Comparison of ENCODE assay signal across 1 cellular context in genomic region chr17:64186171-64187092, GRCh38.
TF ChIP-seq lines count a peak whose summit lies in the region.

No MANE protein-coding gene starts in this region.

TF ChIP-seq in HepG2, 621 proteins besides CTCF, POLR2A, EP300 and RAD21 (continued from another document and continues in another):
- TF ChIP-seq ARID4A (CRISPR knock-in tag; IDR thresholded peaks at IDR 0.05; ENCODE audit: borderline replicate concordance) (no peak), CBX1 (IDR thresholded peaks at IDR 0.05; ENCODE audit: low read depth) (no peak), ARNT (IDR thresholded peaks at IDR 0.05) (no peak), ZNF501 (CRISPR knock-in tag; IDR thresholded peaks at IDR 0.05) (peak; percentile 50; the same call in 1 of the 2 replicates), GRHL1 (CRISPR knock-in tag; conservative IDR thresholded peaks at IDR 0.05) (no peak), PHF21A (CRISPR knock-in tag; IDR thresholded peaks at IDR 0.05) (no peak), ZNF530 (CRISPR knock-in tag; IDR thresholded peaks at IDR 0.05; ENCODE audit: low read depth) (no peak), ZNF629 (CRISPR knock-in tag; conservative IDR thresholded peaks at IDR 0.05) (0 out of 2 replicates have a peak, but pooled peaks have one; percentile 11), ZNF772 (CRISPR knock-in tag; IDR thresholded peaks at IDR 0.05) (no peak), ISL2 (CRISPR knock-in tag; IDR thresholded peaks at IDR 0.05) (no peak), ZNF234 (CRISPR knock-in tag; conservative IDR thresholded peaks at IDR 0.05) (no peak), ZNF235 (CRISPR knock-in tag; IDR thresholded peaks at IDR 0.05; ENCODE audit: borderline replicate concordance) (0 out of 2 replicates have a peak, but pooled peaks have one; percentile 28), KIAA2018 (CRISPR knock-in tag; IDR thresholded peaks at IDR 0.05; ENCODE audit: borderline replicate concordance) (no peak), TAF15 (IDR thresholded peaks at IDR 0.05; ENCODE audit: low read depth, low read length, poor library complexity, severe bottlenecking) (no peak), SNAI1 (CRISPR knock-in tag; IDR thresholded peaks at IDR 0.05; ENCODE audit: borderline replicate concordance) (no peak), ZBTB7A (CRISPR knock-in tag; IDR thresholded peaks at IDR 0.05) (no peak), MAFG (CRISPR knock-in tag; IDR thresholded peaks at IDR 0.05) (no peak), GZF1 (CRISPR knock-in tag; IDR thresholded peaks at IDR 0.05) (no peak), NR2C2 (CRISPR knock-in tag; IDR thresholded peaks at IDR 0.05; ENCODE audit: borderline replicate concordance) (no peak), TOPORS (CRISPR knock-in tag; IDR thresholded peaks at IDR 0.05) (no peak), ZHX2 (IDR thresholded peaks at IDR 0.05; ENCODE audit: low read depth) (no peak), ZHX2 (CRISPR knock-in tag; IDR thresholded peaks at IDR 0.05; ENCODE audit: borderline replicate concordance) (no peak), CENPT (CRISPR knock-in tag; IDR thresholded peaks at IDR 0.05; ENCODE audit: low read depth) (no peak), XRCC5 (optimal IDR thresholded peaks at IDR 0.05; ENCODE audit: low read length) (no peak), RXRA (CRISPR knock-in tag; IDR thresholded peaks at IDR 0.05) (no peak), SIN3A (IDR thresholded peaks at IDR 0.05; ENCODE audit: borderline replicate concordance, low read depth, low read length) (no peak), ZBTB20 (CRISPR knock-in tag; IDR thresholded peaks at IDR 0.05; ENCODE audit: borderline replicate concordance, low read depth) (no peak), JARID2 (CRISPR knock-in tag; IDR thresholded peaks at IDR 0.05; ENCODE audit: insufficient replicate concordance) (no peak), FOXO4 (CRISPR knock-in tag; conservative IDR thresholded peaks at IDR 0.05) (no peak), SIN3B (IDR thresholded peaks at IDR 0.05; ENCODE audit: low read length) (no peak), ZNF790 (CRISPR knock-in tag; IDR thresholded peaks at IDR 0.05; ENCODE audit: borderline replicate concordance) (no peak), ZIK1 (CRISPR knock-in tag; IDR thresholded peaks at IDR 0.05; ENCODE audit: borderline replicate concordance, low read depth) (no peak), ZNF709 (CRISPR knock-in tag; IDR thresholded peaks at IDR 0.05) (0 out of 2 replicates have a peak, but pooled peaks have one; percentile 53)
